ENCODE assay signal across 8 cellular contexts in genomic region chr15:81286626-81287081, GRCh38. TPM values are rescaled to one million over a fixed set of nuclear protein-coding genes. Genes with fewer than 3 reads are reported as not detected.
DNase-seq lines count a peak whose midpoint lies in the region; ATAC-seq, FAIRE-seq and TF ChIP-seq lines count a peak whose summit lies in the region.
"Not testable (repeated sequence)": the region's sequence is repeated elsewhere in the genome, so short reads cannot be mapped to it uniquely, and the experiment has no call there.

No MANE protein-coding gene starts in this region.

- H3K36me3 ChIP-seq in naive thymus-derived CD4-positive, alpha-beta T cell (ENCODE audit: control insufficient read depth in 2 of 3, insufficient read depth in 3 of 3, low read length in 3 of 3), result not testable (repeated sequence)
- peaks cover 0 to 53% (median 6%) of the 10 kb centered on the region in 4 donors for H3K36me3 ChIP-seq in upper lobe of left lung

- peaks cover 57 to 80% of the 10 kb centered on the region in 2 donors for H3K4me1 ChIP-seq in naive thymus-derived CD4-positive, alpha-beta T cell (ENCODE audit: control insufficient read depth in 2 of 2, insufficient read depth in 2 of 2, low read length in 2 of 2)
- not testable (repeated sequence) for H3K4me1 ChIP-seq in upper lobe of left lung

- not testable (repeated sequence) for FAIRE-seq in GM12891 (lab: Jason Lieb, UNC)

- not testable (repeated sequence) for H3K36me3 Mint-ChIP-seq in IgD-negative memory B cell; T-helper 17 cell (ENCODE audit: low read depth); activated T-cell treated with anti-CD3 and anti-CD28 coated beads, Interleukin-2, amount 50 U/mL, for 4 hours (ENCODE audit: insufficient read depth); central memory CD8-positive, alpha-beta T cell (ENCODE audit: insufficient read depth)
- H3K36me3 Mint-ChIP-seq in naive thymus-derived CD4-positive, alpha-beta T cell, result peaks cover 0 to 15% (median 5%) of the 10 kb centered on the region in 5 donors

- 64 to 70% methylated on average over 2 of the region's 2 CpGs for WGBS in upper lobe of left lung, 2 donors

- H3K4me3 ChIP-seq in naive thymus-derived CD4-positive, alpha-beta T cell (ENCODE audit: low read length), result peak overlapping the region; percentile 49
- H3K4me3 ChIP-seq in upper lobe of left lung, result not testable (repeated sequence)

- H3K9me3 Mint-ChIP-seq in IgD-negative memory B cell; central memory CD8-positive, alpha-beta T cell; naive thymus-derived CD4-positive, alpha-beta T cell: not testable (repeated sequence)
- H3K9me3 Mint-ChIP-seq in activated T-cell treated with anti-CD3 and anti-CD28 coated beads, Interleukin-2, amount 50 U/mL, for 4 hours, result peaks cover 21% of the 10 kb centered on the region

- not testable (repeated sequence) for H3K27me3 ChIP-seq in naive thymus-derived CD4-positive, alpha-beta T cell (ENCODE audit: control insufficient read depth in 2 of 2, insufficient read depth in 2 of 2, low read length in 2 of 2); upper lobe of left lung

- H3K27me3 Mint-ChIP-seq in IgD-negative memory B cell; T-helper 17 cell; activated T-cell treated with anti-CD3 and anti-CD28 coated beads, Interleukin-2, amount 50 U/mL, for 4 hours (ENCODE audit: low read depth); central memory CD8-positive, alpha-beta T cell; naive thymus-derived CD4-positive, alpha-beta T cell: not testable (repeated sequence)

- peak overlapping the region; percentile 96 to 98 (median 97) for H3K27ac Mint-ChIP-seq in IgD-negative memory B cell
- H3K27ac Mint-ChIP-seq in T-helper 17 cell, result peak overlapping the region; percentile 83
- H3K27ac Mint-ChIP-seq in central memory CD8-positive, alpha-beta T cell (ENCODE audit: low read depth), result peak overlapping the region; percentile 98
- H3K27ac Mint-ChIP-seq in naive thymus-derived CD4-positive, alpha-beta T cell, result peak overlapping the region; percentile 81 to 99 (median 96)

- CTCF ChIA-PET in naive thymus-derived CD4-positive, alpha-beta T cell (lab: Charles Lee), result interaction anchor here (0.6 to 2.8 kb wide), 11 partner anchors 8 to 115 kb away, joined by 3 to 21 read pairs (median 5); no protein-coding TSS in a partner anchor

- ATAC-seq in GM21381 (IDR thresholded peaks at IDR 0.05; ENCODE audit: unreplicated experiment) (peak; percentile 41), T-helper 17 cell (peak; percentile 97), upper lobe of left lung (ENCODE audit: low FRiP score in 2 of 2) (peak; percentile 38 to 44)
- ATAC-seq in activated T-cell treated with anti-CD3 and anti-CD28 coated beads, Interleukin-2, amount 50 U/mL, for 4 hours, result peak; percentile 87
- peak; percentile 97 for ATAC-seq in central memory CD8-positive, alpha-beta T cell (replicated peaks; ENCODE audit: extremely low read depth, poor library complexity, severe bottlenecking)
- ATAC-seq in naive thymus-derived CD4-positive, alpha-beta T cell, result peak; percentile 95

- intact Hi-C loops in naive thymus-derived CD4-positive, alpha-beta T cell (cut with micrococcal nuclease), result loop anchor here (1.0 to 2.0 kb wide), 4 partner anchors 8 to 286 kb away; partner anchors contain the start of gene TLNRD1 (in 1 of the 2)

- TF ChIP-seq POLR2A in GM12891 (IDR thresholded peaks at IDR 0.05; ENCODE audit: low read depth, low read length); upper lobe of left lung (IDR thresholded peaks at IDR 0.05): not testable (repeated sequence)

- peak overlapping the region; percentile 61 to 88 (median 83) for H3K4me3 Mint-ChIP-seq in IgD-negative memory B cell
- H3K4me3 Mint-ChIP-seq in T-helper 17 cell, result peak overlapping the region; percentile 61
- H3K4me3 Mint-ChIP-seq in activated T-cell treated with anti-CD3 and anti-CD28 coated beads, Interleukin-2, amount 50 U/mL, for 4 hours, result peak overlapping the region; percentile 80
- peak overlapping the region; percentile 48 for H3K4me3 Mint-ChIP-seq in central memory CD8-positive, alpha-beta T cell
- peak overlapping the region; percentile 70 to 86 (median 80) for H3K4me3 Mint-ChIP-seq in naive thymus-derived CD4-positive, alpha-beta T cell

- H3K27ac ChIP-seq in naive thymus-derived CD4-positive, alpha-beta T cell (ENCODE audit: low read depth, low read length), result peak overlapping the region; percentile 72
- H3K27ac ChIP-seq in upper lobe of left lung, result peak overlapping the region in 1 of 4 donors; percentile 3

- peaks cover 46 to 66% (median 60%) of the 10 kb centered on the region in 3 donors for H3K4me1 Mint-ChIP-seq in IgD-negative memory B cell
- peaks cover 54% of the 10 kb centered on the region for H3K4me1 Mint-ChIP-seq in T-helper 17 cell
- peaks cover 80% of the 10 kb centered on the region for H3K4me1 Mint-ChIP-seq in activated T-cell treated with anti-CD3 and anti-CD28 coated beads, Interleukin-2, amount 50 U/mL, for 4 hours (ENCODE audit: low read depth)
- H3K4me1 Mint-ChIP-seq in central memory CD8-positive, alpha-beta T cell, result peaks cover 62% of the 10 kb centered on the region
- peaks cover 52 to 98% (median 88%) of the 10 kb centered on the region in 7 donors for H3K4me1 Mint-ChIP-seq in naive thymus-derived CD4-positive, alpha-beta T cell

- DNase-seq in GM12891 (ENCODE audit: insufficient read length, low spot score); T-helper 17 cell; activated T-cell treated with anti-CD3 and anti-CD28 coated beads, Interleukin-2, amount 50 U/mL, for 4 hours; central memory CD8-positive, alpha-beta T cell (ENCODE audit: low spot score in 2 of 2); upper lobe of left lung: not testable (repeated sequence)
- peak in 7 of 9 donors; percentile 54 to 73 (median 68) for DNase-seq in naive thymus-derived CD4-positive, alpha-beta T cell

- not testable (repeated sequence) for TF ChIP-seq CTCF in upper lobe of left lung (IDR thresholded peaks at IDR 0.05)

- not testable (repeated sequence) for TF ChIP-seq EP300 in upper lobe of left lung (IDR thresholded peaks at IDR 0.05)

- POLR2A ChIA-PET in naive thymus-derived CD4-positive, alpha-beta T cell (lab: Charles Lee), result interaction anchor here (1.0 to 3.0 kb wide), 9 partner anchors 8 to 40 kb away, joined by 3 to 207 read pairs (median 9); partner anchors contain the start of gene STARD5

- H3K9me3 ChIP-seq in T-helper 17 cell (ENCODE audit: control insufficient read depth, low read length, poor library complexity, severe bottlenecking); naive thymus-derived CD4-positive, alpha-beta T cell (ENCODE audit: control insufficient read depth in 2 of 3, low read length in 3 of 3); upper lobe of left lung: not testable (repeated sequence)

TF ChIP-seq in GM12891, 5 proteins besides CTCF, POLR2A, EP300 and RAD21:
- peak; percentile 38; the same call in 1 of the 2 replicates for TF ChIP-seq SPI1 (IDR thresholded peaks at IDR 0.05; ENCODE audit: low read depth, low read length)

RNA-seq across cellular contexts. Expression of gene STARD5, which starts 37.3 kb away (rescaled TPM):
- 1.8 TPM for polyA plus RNA-seq in GM12891 (2012; ENCODE audit: low read depth, missing spikeins)
- 8.4 TPM for polyA plus RNA-seq in IgD-negative memory B cell
- 1 to 10 TPM; 4.3 to 4.6 TPM for total RNA-seq in T-helper 17 cell
- total RNA-seq in activated T-cell treated with anti-CD3 and anti-CD28 coated beads, Interleukin-2, amount 50 U/mL, for 4 hours, result 1 to 10 TPM; 2.8 to 5.3 (median 3.7) TPM
- 10 to 100 TPM in 3 of 5 experiments, 1 to 10 TPM in 2; 5.0 to 11.7 (median 10.1) TPM for total RNA-seq in naive thymus-derived CD4-positive, alpha-beta T cell
- 10 to 100 TPM in 1 of 2 donors, 1 to 10 TPM in 1; 5.2 to 13.5 TPM for polyA plus RNA-seq in naive thymus-derived CD4-positive, alpha-beta T cell
- total RNA-seq in upper lobe of left lung, result 1 to 10 TPM; 3.0 to 8.3 (median 5.6) TPM

Comparison
In these comparisons a context has a peak if more than half of its experiments do, and no peak if none do; other contexts are left out.
1. ATAC-seq: peak in every context shown above with its lines; median percentile 97 in T-helper 17 cell; 97 in central memory CD8-positive, alpha-beta T cell; 95 in naive thymus-derived CD4-positive, alpha-beta T cell; 87 in activated T-cell treated with anti-CD3 and anti-CD28 coated beads, Interleukin-2, amount 50 U/mL, for 4 hours; 41 in GM21381; 41 in upper lobe of left lung.